In the genomic region with DNA sequence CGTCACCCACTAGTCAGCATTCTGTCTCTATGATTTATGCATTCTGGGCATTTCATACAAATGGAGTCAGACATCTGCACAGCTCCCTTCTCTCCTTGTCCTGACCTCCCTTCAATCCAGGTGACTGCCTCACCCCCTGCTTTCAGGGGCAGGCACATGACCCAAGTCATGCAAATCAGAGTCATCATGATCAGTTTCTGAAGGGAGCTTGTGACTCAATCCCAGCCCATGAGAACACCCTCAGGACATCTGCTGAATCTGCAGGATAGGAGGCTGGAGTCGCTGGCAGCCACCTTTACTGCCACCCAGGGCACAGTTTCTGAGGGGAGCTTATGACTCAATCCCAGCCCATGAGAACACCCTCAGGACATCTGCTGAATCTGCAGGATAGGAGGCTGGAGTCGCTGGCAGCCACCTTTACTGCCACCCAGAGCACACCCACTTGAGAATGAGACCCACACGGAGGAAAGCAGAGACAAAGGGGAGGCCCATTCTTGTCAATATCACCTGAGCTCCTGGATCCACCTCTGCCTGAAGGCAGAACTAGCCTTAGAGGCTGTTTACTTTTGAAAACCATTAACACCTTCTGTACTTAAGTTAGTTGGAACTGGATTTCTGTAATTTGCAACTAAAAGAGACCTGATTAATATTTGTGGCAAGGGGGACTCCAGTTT, we compare ENCODE assay signal across 13 cellular contexts.
DNase-seq lines count a peak whose midpoint lies in the region; ATAC-seq and TF ChIP-seq lines count a peak whose summit lies in the region.
"Had no signal": no experiment of that assay in that cellular context is flagged by ENCODE, and none has a peak within 500 bp of the region (broad histone marks: within the 10 kb centered on the region; RNA-seq: fewer than 3 reads in every experiment).

No MANE protein-coding gene starts in this region.

- no peak for TF ChIP-seq CTCF in kidney epithelial cell (IDR thresholded peaks at IDR 0.05; ENCODE audit: insufficient read depth, low read length, poor library complexity, severe bottlenecking)
- TF ChIP-seq CTCF in spleen (IDR thresholded peaks at IDR 0.05 in 8 of 11, conservative IDR thresholded peaks at IDR 0.05 in 3 of 11): no peak
- no peak for TF ChIP-seq CTCF in upper lobe of left lung (IDR thresholded peaks at IDR 0.05)
- TF ChIP-seq CTCF in glutamatergic neuron (IDR thresholded peaks at IDR 0.05; ENCODE audit: partially characterized antibody, unreplicated experiment): no peak

- no peak overlapping the region for H3K27ac Mint-ChIP-seq in activated T-helper 17 cell treated with anti-CD3 and anti-CD28 coated beads, Interleukin-2, amount 50 U/mL, for 72 hours
- H3K27ac Mint-ChIP-seq in glutamatergic neuron (ENCODE audit: unreplicated experiment): no peak overlapping the region
- H3K27ac Mint-ChIP-seq: T-helper 1 cell treated with Interleukin-12 subunit alpha and Interleukin-12 subunit beta and Interleukin-4 antibody, amounts not matched to agents 30 μg/mL and 1 μg/mL, for 36 hours had no signal

- H3K36me3 Mint-ChIP-seq in activated T-helper 17 cell treated with anti-CD3 and anti-CD28 coated beads, Interleukin-2, amount 50 U/mL, for 72 hours (ENCODE audit: low read depth): no peaks in the 10 kb centered on the region
- H3K36me3 Mint-ChIP-seq in glutamatergic neuron (ENCODE audit: unreplicated experiment): peaks cover 4% of the 10 kb centered on the region

- peaks cover 4% of the 10 kb centered on the region for H3K4me1 Mint-ChIP-seq in activated T-helper 17 cell treated with anti-CD3 and anti-CD28 coated beads, Interleukin-2, amount 50 U/mL, for 72 hours
- peaks cover 3% of the 10 kb centered on the region for H3K4me1 Mint-ChIP-seq in glutamatergic neuron (ENCODE audit: low read depth, unreplicated experiment)

- DNase-seq in EL (peak; percentile 68), HS-5 (ENCODE audit: low read depth) (peak; percentile 33), kidney epithelial cell (ENCODE audit: low read depth) (peak; percentile 69), DMS153 (lab: John Stamatoyannopoulos, UW) (no peak), spleen (no peak), upper lobe of left lung (no peak), glutamatergic neuron (no peak)
- DNase-seq: activated CD8-positive, alpha-beta memory T cell treated with anti-CD3 and anti-CD28 coated beads, Interleukin-2, amount 50 U/mL, for 48 hours; erythroblast; NCI-H82; stimulated activated CD4-positive, alpha-beta T cell treated with anti-CD3 and anti-CD28 coated beads, Interleukin-12 subunit alpha, Interleukin-12 subunit beta, amount 100 ng/mL, for 4 hours had no signal

- 50 to 81% (median 68%) methylated on average over 3 to 4 of the region's 4 CpGs for WGBS in spleen, 5 donors
- WGBS in upper lobe of left lung, 2 donors: 63 to 77% methylated on average over 4 of the region's 4 CpGs

- H3K9me3 ChIP-seq in spleen (no peaks in the 10 kb centered on the region), upper lobe of left lung (no peaks in the 10 kb centered on the region)

- H3K27ac ChIP-seq in spleen (no peak overlapping the region), upper lobe of left lung (no peak overlapping the region)

- peaks cover 10% of the 10 kb centered on the region for H3K27me3 Mint-ChIP-seq in activated T-helper 17 cell treated with anti-CD3 and anti-CD28 coated beads, Interleukin-2, amount 50 U/mL, for 72 hours
- H3K27me3 Mint-ChIP-seq in glutamatergic neuron (ENCODE audit: unreplicated experiment): peaks cover 4% of the 10 kb centered on the region

- H3K36me3 ChIP-seq in kidney epithelial cell (ENCODE audit: control insufficient read depth, insufficient read depth, low read length): no peaks in the 10 kb centered on the region
- no peaks in the 10 kb centered on the region for H3K36me3 ChIP-seq in spleen
- no peaks in the 10 kb centered on the region for H3K36me3 ChIP-seq in upper lobe of left lung

- H3K4me3 ChIP-seq in kidney epithelial cell (ENCODE audit: low read depth, low read length) (no peak overlapping the region), spleen (no peak overlapping the region), upper lobe of left lung (no peak overlapping the region)

- peak; percentile 88 for ATAC-seq in activated T-helper 17 cell treated with anti-CD3 and anti-CD28 coated beads, Interleukin-2, amount 50 U/mL, for 72 hours (replicated peaks)
- no peak for ATAC-seq in upper lobe of left lung (ENCODE audit: low FRiP score in 2 of 2)

- TF ChIP-seq EP300 in upper lobe of left lung (IDR thresholded peaks at IDR 0.05): no peak

- intact Hi-C loops in spleen (cut with DNase I; ENCODE audit: low total_unique reads): no loop called here

- no peak overlapping the region for H3K4me3 Mint-ChIP-seq in activated T-helper 17 cell treated with anti-CD3 and anti-CD28 coated beads, Interleukin-2, amount 50 U/mL, for 72 hours
- no peak overlapping the region for H3K4me3 Mint-ChIP-seq in glutamatergic neuron (ENCODE audit: unreplicated experiment)
- H3K4me3 Mint-ChIP-seq: T-helper 1 cell treated with Interleukin-12 subunit alpha and Interleukin-12 subunit beta and Interleukin-4 antibody, amounts not matched to agents 30 μg/mL and 1 μg/mL, for 36 hours had no signal

- no peaks in the 10 kb centered on the region for H3K9me3 Mint-ChIP-seq in activated T-helper 17 cell treated with anti-CD3 and anti-CD28 coated beads, Interleukin-2, amount 50 U/mL, for 72 hours
- peaks cover 3% of the 10 kb centered on the region for H3K9me3 Mint-ChIP-seq in glutamatergic neuron (ENCODE audit: unreplicated experiment)
- H3K9me3 Mint-ChIP-seq: T-helper 1 cell treated with Interleukin-12 subunit alpha and Interleukin-12 subunit beta and Interleukin-4 antibody, amounts not matched to agents 30 μg/mL and 1 μg/mL, for 36 hours had no signal

- no peaks in the 10 kb centered on the region for H3K4me1 ChIP-seq in spleen
- no peaks in the 10 kb centered on the region for H3K4me1 ChIP-seq in upper lobe of left lung

- H3K27me3 ChIP-seq in kidney epithelial cell (ENCODE audit: control insufficient read depth, insufficient read depth, low read length) (no peaks in the 10 kb centered on the region), spleen (replicated peaks in 1 of 7) (peaks cover 0 to 41% (median 0%) of the 10 kb centered on the region in 7 donors), upper lobe of left lung (no peaks in the 10 kb centered on the region)

- TF ChIP-seq POLR2A in spleen (IDR thresholded peaks at IDR 0.05) (no peak), upper lobe of left lung (IDR thresholded peaks at IDR 0.05) (no peak)

Comparison
In these comparisons a context has a peak if more than half of its experiments do, and no peak if none do; other contexts are left out.
1. DNase-seq: peak in EL (single experiment), HS-5 (single experiment) and kidney epithelial cell (single experiment); none in DMS153 (single experiment), spleen (single experiment), upper lobe of left lung (0 of 2) and glutamatergic neuron (single experiment).